9 cellular contexts compared by ENCODE assay signal in the genomic region with DNA sequence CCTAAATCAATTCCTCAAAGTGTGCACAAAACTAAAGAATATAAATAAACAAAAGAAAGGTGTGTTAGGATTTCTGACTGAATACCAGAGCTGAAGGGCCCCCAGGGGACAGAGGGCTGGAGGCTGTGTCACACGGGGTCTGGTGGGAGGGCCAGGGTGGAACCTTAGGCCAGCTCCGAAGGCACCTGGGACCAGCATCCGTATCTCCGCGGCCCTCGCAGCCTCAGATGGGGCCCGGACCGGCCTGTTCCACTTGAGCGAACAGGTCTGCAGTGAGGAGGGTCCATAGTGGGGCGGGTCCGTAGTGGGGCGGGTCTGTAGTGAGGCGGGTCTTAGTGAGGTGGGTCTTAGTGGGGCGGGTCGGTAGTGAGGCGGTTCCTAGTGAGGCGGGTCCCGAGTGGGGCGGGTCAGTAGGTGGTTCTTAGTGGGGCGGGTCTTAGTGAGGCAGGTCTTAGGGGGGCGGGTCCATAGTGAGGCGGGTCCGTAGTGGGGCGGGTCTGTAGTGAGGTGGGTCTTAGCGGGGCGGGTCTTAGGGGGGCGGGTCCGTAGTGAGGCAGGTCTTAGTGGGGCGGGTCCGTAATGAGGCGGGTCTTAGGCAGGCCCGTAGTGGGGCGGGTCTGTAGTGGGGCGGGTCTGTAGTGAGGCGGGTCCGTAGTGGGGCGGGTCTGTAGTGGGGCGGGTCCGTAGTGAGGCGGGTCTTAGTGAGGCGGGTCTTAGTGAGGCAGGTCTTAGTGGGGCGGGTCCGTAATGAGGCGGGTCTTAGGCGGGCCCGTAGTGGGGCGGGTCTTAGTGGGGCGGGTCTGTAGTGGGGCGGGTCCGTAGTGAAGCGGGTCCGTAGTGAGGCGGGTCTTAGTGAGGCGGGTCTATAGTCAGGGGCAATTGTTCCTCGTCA. TPM values are rescaled to one million over a fixed set of nuclear protein-coding genes. Genes with fewer than 3 reads are reported as not detected.
DNase-seq lines count a peak whose midpoint lies in the region; ATAC-seq and TF ChIP-seq lines count a peak whose summit lies in the region.
"Had no signal": no experiment of that assay in that cellular context is flagged by ENCODE, and none has a peak within 500 bp of the region (broad histone marks: within the 10 kb centered on the region; RNA-seq: fewer than 3 reads in every experiment).

No MANE protein-coding gene starts in this region.

- H3K36me3 Mint-ChIP-seq in naive B cell, result peaks cover 0 to 6% of the 10 kb centered on the region in 2 donors
- H3K36me3 Mint-ChIP-seq in Calu3 (ENCODE audit: insufficient read depth, unreplicated experiment), result peaks cover 11% of the 10 kb centered on the region

- CTCF ChIA-PET in Calu3 (lab: Charles Lee), result interaction anchor here (1.2 kb wide), 1 partner anchor 66 kb away, joined by 3 read pairs; no protein-coding TSS in a partner anchor

- peak overlapping the region; percentile 18 to 98 (median 70) for H3K27ac Mint-ChIP-seq in naive B cell
- H3K27ac Mint-ChIP-seq in Calu3 (ENCODE audit: unreplicated experiment), result no peak overlapping the region

- H3K4me2 ChIP-seq in DND-41 (ENCODE audit: insufficient read depth, low read length) (no peak overlapping the region), Karpas-422 (ENCODE audit: low read depth, low read length, poor library complexity, severe bottlenecking) (no peak overlapping the region)

- no peak overlapping the region for H3K4me3 ChIP-seq in DND-41 (ENCODE audit: low read depth in 1 of 2, low read length in 2 of 2)
- no peak overlapping the region for H3K4me3 ChIP-seq in Karpas-422 (ENCODE audit: low read length)
- peak overlapping the region; percentile 18 for H3K4me3 ChIP-seq in ectodermal cell (ENCODE audit: insufficient read depth, low read depth, low read length)

- H3K36me3 ChIP-seq in DND-41 (ENCODE audit: insufficient read depth, low read length), result peaks cover 8% of the 10 kb centered on the region
- no peaks in the 10 kb centered on the region for H3K36me3 ChIP-seq in Karpas-422 (ENCODE audit: insufficient read depth, low read length)
- no peaks in the 10 kb centered on the region for H3K36me3 ChIP-seq in ectodermal cell (ENCODE audit: control insufficient read depth, insufficient read depth, low read length)

- no peaks in the 10 kb centered on the region for H3K4me1 ChIP-seq in DND-41 (ENCODE audit: insufficient read depth, low read length)
- H3K4me1 ChIP-seq in Karpas-422 (ENCODE audit: low read length), result peaks cover 13% of the 10 kb centered on the region
- peaks cover 37% of the 10 kb centered on the region for H3K4me1 ChIP-seq in ectodermal cell (ENCODE audit: control insufficient read depth, insufficient read depth, low read length)

- no peaks in the 10 kb centered on the region for H3K9me2 ChIP-seq in Karpas-422 (replicated peaks; ENCODE audit: insufficient read depth, low read length)

- H3K4me3 Mint-ChIP-seq in naive B cell (peak overlapping the region in 4 of 8 donors; percentile 28 to 84 (median 70)), Calu3 (ENCODE audit: low read depth, unreplicated experiment) (no peak overlapping the region)

- H3K9me3 Mint-ChIP-seq in naive B cell, result peaks cover 0 to 1% (median 0%) of the 10 kb centered on the region in 7 donors
- H3K9me3 Mint-ChIP-seq in Calu3 (ENCODE audit: low read depth, unreplicated experiment), result no peaks in the 10 kb centered on the region

- H3K79me2 ChIP-seq in DND-41 (ENCODE audit: insufficient read depth, low read length), result no peaks in the 10 kb centered on the region
- no peaks in the 10 kb centered on the region for H3K79me2 ChIP-seq in Karpas-422 (ENCODE audit: low read length)

- intact Hi-C loops in Calu3 (cut with micrococcal nuclease; ENCODE audit: unreplicated experiment), result no loop called here

- H3K27ac ChIP-seq in DND-41 (ENCODE audit: low read length), result no peak overlapping the region
- H3K27ac ChIP-seq in Karpas-422 (ENCODE audit: low read length), result no peak overlapping the region
- no peak overlapping the region for H3K27ac ChIP-seq in ectodermal cell (ENCODE audit: insufficient read depth, low read depth, low read length, poor library complexity, severe bottlenecking)

- H3K9me3 ChIP-seq in DND-41 (ENCODE audit: insufficient read depth, low read length, severe bottlenecking) (no peaks in the 10 kb centered on the region), Karpas-422 (ENCODE audit: low read length) (no peaks in the 10 kb centered on the region), ectodermal cell (ENCODE audit: control insufficient read depth, low read length) (no peaks in the 10 kb centered on the region)

- H4K20me1 ChIP-seq in DND-41 (ENCODE audit: insufficient read depth, low read length) (peaks cover 29% of the 10 kb centered on the region), Karpas-422 (ENCODE audit: insufficient read depth, low read depth, low read length) (peaks cover 55% of the 10 kb centered on the region)

- WGBS in ectodermal cell, 2 experiments, result 7 to 8% methylated on average over 54 to 55 of the region's 55 CpGs

- H3K4me1 Mint-ChIP-seq in naive B cell (peaks cover 38 to 66% (median 57%) of the 10 kb centered on the region in 3 donors), Calu3 (ENCODE audit: low read depth, unreplicated experiment) (no peaks in the 10 kb centered on the region)

- H3K27me3 ChIP-seq in DND-41 (ENCODE audit: insufficient read depth, low read length, poor library complexity) (no peaks in the 10 kb centered on the region), Karpas-422 (ENCODE audit: low read length) (no peaks in the 10 kb centered on the region; the same call in 1 of the 2 replicates), ectodermal cell (ENCODE audit: control insufficient read depth, insufficient read depth, low read length, poor library complexity, severe bottlenecking) (peaks cover 6% of the 10 kb centered on the region)

- DNase-seq in DND-41, result peak; percentile 15
- DNase-seq in Karpas-422, result peak; percentile 78
- DNase-seq in naive B cell, result no peak
- DNase-seq in amniotic stem cell (lab: John Stamatoyannopoulos, UW), result no peak
- DNase-seq in NCI-H1930 (lab: John Stamatoyannopoulos, UW), result no peak
- no peak for DNase-seq in Calu3

- TF ChIP-seq CTCF in DND-41 (IDR thresholded peaks at IDR 0.05; ENCODE audit: borderline replicate concordance, extremely low read depth, low read length, poor library complexity, severe bottlenecking) (no peak), Calu3 (IDR thresholded peaks at IDR 0.05; ENCODE audit: unreplicated experiment) (no peak)

- ATAC-seq in DND-41 (ENCODE audit: insufficient read depth, low read depth) (peak; percentile 22; the same call in 1 of the 3 replicates), naive B cell (ENCODE audit: low read depth in 2 of 2) (peak in 1 of 2 donors; percentile 6), GM21515 (IDR thresholded peaks at IDR 0.05; ENCODE audit: unreplicated experiment) (no peak)

- no peak overlapping the region for H3K9ac ChIP-seq in DND-41 (ENCODE audit: low read depth, low read length)
- no peak overlapping the region for H3K9ac ChIP-seq in Karpas-422 (ENCODE audit: low read length)

- H3K27me3 Mint-ChIP-seq in naive B cell, result peaks cover 25 to 90% (median 36%) of the 10 kb centered on the region in 3 donors
- no peaks in the 10 kb centered on the region for H3K27me3 Mint-ChIP-seq in Calu3 (ENCODE audit: unreplicated experiment)

- H2AFZ ChIP-seq in DND-41 (ENCODE audit: low read depth, low read length) (no peak overlapping the region), Karpas-422 (ENCODE audit: low read length) (no peak overlapping the region)

- BruUV-seq in Calu3 (replicated peaks; lab: Mats Ljungman, UMichigan), result no TSS peak

RNA-seq across cellular contexts. Expression of a gene that starts 15.1 kb away (rescaled TPM):
- total RNA-seq in Karpas-422 (2014; rRNA removed; shearing (Covaris generic); ENCODE audit: low replicate concordance), result 5.5 and 9.2 TPM in 2 replicates
- 2.8 TPM for polyA plus RNA-seq in ectodermal cell (2013, experiment 1 of 4)
- 4.8 TPM for polyA plus RNA-seq in ectodermal cell (2013, experiment 2 of 4)
- 2.4 TPM for polyA plus RNA-seq in ectodermal cell (2013, experiment 3 of 4)
- 3.7 TPM for polyA plus RNA-seq in ectodermal cell (2013, experiment 4 of 4)
- polyA plus RNA-seq in naive B cell (ENCODE audit: low read depth in 6 of 6), result 1 to 10 TPM; 2.0 to 9.7 (median 3.9) TPM
- total RNA-seq in Calu3 (2022), result 0.66 and 1.8 TPM in 2 replicates

RNA-seq across cellular contexts. Expression of a gene that starts 28.5 kb away (rescaled TPM):
- total RNA-seq in Karpas-422 (2014; rRNA removed; shearing (Covaris generic); ENCODE audit: low replicate concordance), result not detected in 2 replicates
- 2.6 TPM for polyA plus RNA-seq in ectodermal cell (2013, experiment 1 of 4)
- polyA plus RNA-seq in ectodermal cell (2013, experiment 2 of 4), result 2.9 TPM
- polyA plus RNA-seq in ectodermal cell (2013, experiment 3 of 4), result 2.6 TPM
- 3.2 TPM for polyA plus RNA-seq in ectodermal cell (2013, experiment 4 of 4)
- polyA plus RNA-seq in naive B cell (ENCODE audit: low read depth in 6 of 6), result under 1 TPM in 3 of 6 donors, not detected in 3; 0.40 to 0.88 (median 0.65) TPM
- 0.26 and 1.1 TPM in 2 replicates for total RNA-seq in Calu3 (2022)
- total RNA-seq: T-helper 1 cell treated with Interleukin-12 subunit alpha and Interleukin-12 subunit beta and Interleukin-4 antibody, amounts not matched to agents 30 ng/mL and 1 ng/mL, for 36 hours had no signal

Comparison
In these comparisons a context has a peak if more than half of its experiments do, and no peak if none do; other contexts are left out.
1. DNase-seq: peak in DND-41 (single experiment) and Karpas-422 (single experiment); none in naive B cell (single experiment), amniotic stem cell (single experiment), NCI-H1930 (0 of 2) and Calu3 (single experiment).